In the genomic region with DNA sequence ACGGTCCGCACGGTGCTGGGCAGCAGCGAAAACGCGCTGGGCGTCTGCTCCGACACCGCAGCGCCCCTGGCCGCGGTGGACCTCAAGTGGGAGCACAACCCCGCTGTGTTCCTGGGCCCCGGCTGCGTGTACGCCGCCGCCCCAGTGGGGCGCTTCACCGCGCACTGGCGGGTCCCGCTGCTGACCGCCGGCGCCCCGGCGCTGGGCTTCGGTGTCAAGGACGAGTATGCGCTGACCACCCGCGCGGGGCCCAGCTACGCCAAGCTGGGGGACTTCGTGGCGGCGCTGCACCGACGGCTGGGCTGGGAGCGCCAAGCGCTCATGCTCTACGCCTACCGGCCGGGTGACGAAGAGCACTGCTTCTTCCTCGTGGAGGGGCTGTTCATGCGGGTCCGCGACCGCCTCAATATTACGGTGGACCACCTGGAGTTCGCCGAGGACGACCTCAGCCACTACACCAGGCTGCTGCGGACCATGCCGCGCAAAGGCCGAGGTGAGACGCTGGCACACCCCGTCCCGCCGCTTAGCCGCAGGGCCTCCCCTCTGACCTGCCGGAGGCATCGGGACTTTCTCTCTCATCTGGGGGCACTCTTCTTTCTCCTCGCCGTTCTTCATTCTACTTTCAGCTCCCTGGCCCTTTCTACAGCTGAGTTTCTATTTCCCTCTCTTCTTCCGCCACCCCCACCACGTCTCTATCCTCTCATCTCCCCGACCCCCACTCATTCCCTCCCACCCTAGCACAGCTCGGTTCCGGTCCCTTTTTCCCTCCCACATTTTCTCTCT, we compare ENCODE assay signal across 6 cellular contexts. TPM values are rescaled to one million over a fixed set of nuclear protein-coding genes. Genes with fewer than 3 reads are reported as not detected.
DNase-seq lines count a peak whose midpoint lies in the region; ATAC-seq, FAIRE-seq and TF ChIP-seq lines count a peak whose summit lies in the region.

No MANE protein-coding gene starts in this region.

- TF ChIP-seq CTCF in psoas muscle (IDR thresholded peaks at IDR 0.05): peak; percentile 14

- FAIRE-seq in RCC 7860 (lab: Jason Lieb, UNC): no peak

- H3K36me3 ChIP-seq in psoas muscle (ENCODE audit: insufficient read depth in 1 of 2, low read depth in 1 of 2): peaks cover 0 to 7% of the 10 kb centered on the region in 2 donors

- peak; percentile 18 for DNase-seq in NCI-H1092 treated with DMSO at 0.1 percent for 48 hours (lab: John Stamatoyannopoulos, UW)
- DNase-seq in NCI-H1092 (lab: John Stamatoyannopoulos, UW): no peak
- peak; percentile 68 for DNase-seq in ecto neural progenitor cell (ENCODE audit: low spot score)
- DNase-seq in psoas muscle: peak in 1 of 2 donors; percentile 62
- no peak for DNase-seq in RCC 7860 (ENCODE audit: low spot score)

- intact Hi-C loops in psoas muscle (cut with DNase I): loop anchor here (2.0 to 10.0 kb wide), 4 partner anchors 38 to 305 kb away; partner anchors contain the start of genes DENND4B (in 1 of the 2) and RAB13 (in 1 of the 2)

- H3K4me1 ChIP-seq in psoas muscle: no peaks in the 10 kb centered on the region

- WGBS in psoas muscle, 3 donors: 3 to 4% (median 3%) methylated on average over 49 to 73 of the region's 73 CpGs

- ATAC-seq in psoas muscle (peak; percentile 38 to 59 (median 44)), HG03025 (IDR thresholded peaks at IDR 0.05; ENCODE audit: low FRiP score, unreplicated experiment) (no peak)

- H3K27ac ChIP-seq in psoas muscle: peak overlapping the region; percentile 46

- H3K27me3 ChIP-seq in psoas muscle (ENCODE audit: insufficient read depth in 3 of 3, low read length in 2 of 3): peaks cover 0 to 30% (median 9%) of the 10 kb centered on the region in 3 donors

- peak overlapping the region; percentile 70 for H3K4me3 ChIP-seq in psoas muscle

- no peaks in the 10 kb centered on the region for H3K9me3 ChIP-seq in psoas muscle

RNA-seq across cellular contexts. Expression of gene NPR1, which starts 1.0 kb away (rescaled TPM):
- 10 to 100 TPM in 2 of 4 donors, 1 to 10 TPM in 2; 7.0 to 11.1 (median 8.7) TPM for total RNA-seq in psoas muscle
- 10 to 100 TPM in 1 of 3 donors, 1 to 10 TPM in 2; 4.5 to 10.4 (median 8.5) TPM for polyA plus RNA-seq in psoas muscle

RNA-seq across cellular contexts. Expression of gene ILF2, which starts 8.7 kb away (rescaled TPM):
- 100 to 1,000 TPM in 1 of 4 donors, 10 to 100 TPM in 3; 71.7 to 102 (median 98.2) TPM for total RNA-seq in psoas muscle
- polyA plus RNA-seq in psoas muscle: 100 to 1,000 TPM in 2 of 3 donors, 10 to 100 TPM in 1; 82.4 to 158 (median 142) TPM

RNA-seq across cellular contexts. Expression of gene SNAPIN, which starts 21.0 kb away (rescaled TPM):
- 10 to 100 TPM; 53.9 to 72.0 (median 58.5) TPM for total RNA-seq in psoas muscle
- 100 to 1,000 TPM in 1 of 3 donors, 10 to 100 TPM in 2; 51.7 to 102 (median 60.4) TPM for polyA plus RNA-seq in psoas muscle

RNA-seq across cellular contexts. Expression of gene CHTOP, which starts 45.7 kb away (rescaled TPM):
- total RNA-seq in psoas muscle: 10 to 100 TPM; 71.1 to 87.7 (median 80.2) TPM
- polyA plus RNA-seq in psoas muscle: 100 to 1,000 TPM in 2 of 3 donors, 10 to 100 TPM in 1; 88.3 to 122 (median 111) TPM

RNA-seq across cellular contexts. Expression of gene INTS3, which starts 48.3 kb away (rescaled TPM):
- total RNA-seq in psoas muscle: 10 to 100 TPM; 17.8 to 29.0 (median 22.8) TPM
- polyA plus RNA-seq in psoas muscle: 10 to 100 TPM; 11.3 to 24.3 (median 15.8) TPM

Comparison
In these comparisons a context has a peak if more than half of its experiments do, and no peak if none do; other contexts are left out.
1. DNase-seq: peak in NCI-H1092 treated with DMSO at 0.1 percent for 48 hours (single experiment) and ecto neural progenitor cell (single experiment); none in NCI-H1092 (single experiment) and RCC 7860 (single experiment).